Comparison of ENCODE assay signal across 22 cellular contexts in genomic region chr2:111202266-111203040, GRCh38.
DNase-seq lines count a peak whose midpoint lies in the region; ATAC-seq and TF ChIP-seq lines count a peak whose summit lies in the region.
"Had no signal": no experiment of that assay in that cellular context is flagged by ENCODE, and none has a peak within 500 bp of the region (broad histone marks: within the 10 kb centered on the region; RNA-seq: fewer than 3 reads in every experiment).

No MANE protein-coding gene starts in this region.

- H3K9me3 ChIP-seq in mammary epithelial cell (replicated peaks; ENCODE audit: insufficient read depth, low read length): no peaks in the 10 kb centered on the region
- H3K9me3 ChIP-seq in PC-9 (ENCODE audit: insufficient read depth, low read depth): peaks cover 3% of the 10 kb centered on the region; the same call in 1 of the 2 replicates
- H3K9me3 ChIP-seq: A549, right atrium auricular region, SJCRH30 had no signal

- H3F3A ChIP-seq in PC-9 (ENCODE audit: insufficient read depth, low read depth): no peaks in the 10 kb centered on the region

- BruUV-seq in mammary epithelial cell (replicated peaks; lab: Mats Ljungman, UMichigan) (no TSS peak), MCF 10A (replicated peaks; lab: Mats Ljungman, UMichigan) (no TSS peak), PC-9 (replicated peaks; lab: Mats Ljungman, UMichigan) (no TSS peak)

- H2AFZ ChIP-seq in mammary epithelial cell (ENCODE audit: low read depth, low read length): no peak overlapping the region
- H2AFZ ChIP-seq in PC-9: no peak overlapping the region

- POLR2A ChIA-PET in MCF 10A (lab: Yijun Ruan, JAX): no interaction called here
- POLR2A ChIA-PET in PC-9 (lab: Charles Lee; ENCODE audit: unreplicated experiment): interaction anchor here (0.7 kb wide), 1 partner anchor 10 kb away, joined by 4 read pairs; no protein-coding TSS in a partner anchor

- H3K27ac ChIP-seq in mammary epithelial cell (ENCODE audit: insufficient read depth, low read depth, low read length): no peak overlapping the region
- no peak overlapping the region for H3K27ac ChIP-seq in PC-9
- H3K27ac ChIP-seq: A549, coronary artery, right atrium auricular region, SJCRH30 had no signal

- H3K27me3 ChIP-seq in mammary epithelial cell (ENCODE audit: insufficient read depth, low read length): no peaks in the 10 kb centered on the region
- H3K27me3 ChIP-seq in PC-9 (ENCODE audit: insufficient read depth, low read depth): no peaks in the 10 kb centered on the region
- H3K27me3 ChIP-seq: right atrium auricular region, SJCRH30 had no signal

- peaks cover 5% of the 10 kb centered on the region for H3K4me1 Mint-ChIP-seq in MCF 10A (ENCODE audit: insufficient read depth, unreplicated experiment)

- no peak overlapping the region for H3K4me3 Mint-ChIP-seq in MCF 10A (ENCODE audit: unreplicated experiment)
- H3K4me3 Mint-ChIP-seq: CD4-positive, CD25-positive, alpha-beta regulatory T cell; type B pancreatic cell had no signal

- H3K27me3 Mint-ChIP-seq in MCF 10A (ENCODE audit: insufficient read depth, unreplicated experiment): no peaks in the 10 kb centered on the region
- H3K27me3 Mint-ChIP-seq: type B pancreatic cell had no signal

- peaks cover 5% of the 10 kb centered on the region for H3K9me3 Mint-ChIP-seq in MCF 10A (ENCODE audit: unreplicated experiment)
- H3K9me3 Mint-ChIP-seq: CD4-positive, CD25-positive, alpha-beta regulatory T cell; type B pancreatic cell had no signal

- no peak overlapping the region for H3K9ac ChIP-seq in mammary epithelial cell (ENCODE audit: insufficient read depth, low read length)

- H3K27ac Mint-ChIP-seq in MCF 10A (ENCODE audit: low read depth, unreplicated experiment): no peak overlapping the region
- H3K27ac Mint-ChIP-seq: CD4-positive, CD25-positive, alpha-beta regulatory T cell; type B pancreatic cell had no signal

- TF ChIP-seq CTCF in mammary epithelial cell (conservative IDR thresholded peaks at IDR 0.05 in 1 of 2, IDR thresholded peaks at IDR 0.05 in 1 of 2; ENCODE audit: extremely low read depth in 1 of 2, insufficient read depth in 1 of 2, low read depth in 1 of 2, low read length in 2 of 2) (no peak), MCF 10A (IDR thresholded peaks at IDR 0.05; ENCODE audit: unreplicated experiment) (no peak), PC-9 (conservative IDR thresholded peaks at IDR 0.05) (no peak)

- in situ Hi-C loops in mammary epithelial cell (cut with MboI; ENCODE audit: low sequenced_read_pairs in 2 of 2): no loop called here

- CTCF ChIA-PET in mammary epithelial cell (lab: Charles Lee; ENCODE audit: low non-redundant PET) (interaction anchor here (0.7 kb wide), 1 partner anchor 33 kb away, joined by 3 read pairs; no protein-coding TSS in a partner anchor), MCF 10A (lab: Yijun Ruan, JAX) (interaction anchor here (0.7 kb wide), 1 partner anchor 400 kb away, joined by 3 read pairs; no protein-coding TSS in a partner anchor), PC-9 (lab: Charles Lee) (no interaction called here)

- ATAC-seq in GM19463 (IDR thresholded peaks at IDR 0.05; ENCODE audit: unreplicated experiment): no peak
- no peak for ATAC-seq in HG03342 (IDR thresholded peaks at IDR 0.05; ENCODE audit: unreplicated experiment)
- ATAC-seq: A549; activated CD4-positive, CD25-positive, alpha-beta regulatory T cell treated with anti-CD3 and anti-CD28 coated beads, Interleukin-2, amount 50 U/mL, for 24 hours had no signal

- no peaks in the 10 kb centered on the region for H3K9me2 ChIP-seq in PC-9 (ENCODE audit: insufficient read depth)

- WGBS in mammary epithelial cell (ENCODE audit: low coverage, missing lambda C conversion rate): 83% methylated on average over 2 of the region's 2 CpGs

- DNase-seq in mammary epithelial cell (peak; percentile 55), MCF 10A (ENCODE audit: unreplicated experiment) (no peak), astrocyte of the hippocampus (ENCODE audit: low read depth, low spot score) (peak; percentile 77), fibroblast of peridontal ligament (ENCODE audit: extremely low read depth) (peak; percentile 67), PC-9 (no peak)
- no peak for DNase-seq in activated CD4-positive, alpha-beta T cell treated with anti-CD3 and anti-CD28 coated beads, Interleukin-2, amount 50 U/mL, for 1 hour
- DNase-seq: activated effector memory CD4-positive, alpha-beta T cell treated with Interleukin-2 at 50 U/mL for 16 hours; CD4-positive, CD25-positive, alpha-beta regulatory T cell; DMS53; hippocampal formation; NCI-H2029 treated with DMSO at 0.1 percent for 48 hours; NCI-H510A; SJCRH30; stimulated activated naive CD4-positive, alpha-beta T cell treated with Interleukin-2 at 50 U/mL for 16 hours; T-helper 2 cell had no signal

- H3K4me2 ChIP-seq in mammary epithelial cell (ENCODE audit: insufficient read depth, low read depth, low read length) (no peak overlapping the region), PC-9 (no peak overlapping the region)
- H3K4me2 ChIP-seq: A549 had no signal

- H3K36me3 Mint-ChIP-seq in MCF 10A (ENCODE audit: insufficient read depth, unreplicated experiment): peaks cover 7% of the 10 kb centered on the region
- H3K36me3 Mint-ChIP-seq: CD4-positive, CD25-positive, alpha-beta regulatory T cell; type B pancreatic cell had no signal

- dilution Hi-C loops in mammary epithelial cell (cut with HindIII; ENCODE audit: low sequenced_read_pairs): no loop called here

- H3K36me3 ChIP-seq in mammary epithelial cell (ENCODE audit: insufficient read depth, low read length): no peaks in the 10 kb centered on the region
- no peaks in the 10 kb centered on the region for H3K36me3 ChIP-seq in PC-9 (ENCODE audit: low read depth)
- H3K36me3 ChIP-seq: right atrium auricular region, SJCRH30 had no signal

- H4K20me1 ChIP-seq in mammary epithelial cell (ENCODE audit: insufficient read depth, low read length) (no peaks in the 10 kb centered on the region), PC-9 (ENCODE audit: insufficient read depth) (no peaks in the 10 kb centered on the region)

- H3K4me3 ChIP-seq in mammary epithelial cell (replicated peaks in 1 of 3; ENCODE audit: insufficient read depth in 1 of 3, low read depth in 2 of 3, low read length in 3 of 3) (no peak overlapping the region), PC-9 (no peak overlapping the region)
- H3K4me3 ChIP-seq: A549, coronary artery, right atrium auricular region, SJCRH30 had no signal

- intact Hi-C loops in mammary epithelial cell (cut with micrococcal nuclease): no loop called here
- intact Hi-C loops in MCF 10A (cut with micrococcal nuclease): no loop called here
- intact Hi-C loops in PC-9 (cut with micrococcal nuclease; ENCODE audit: unreplicated experiment): no loop called here

- H3K79me2 ChIP-seq in mammary epithelial cell (ENCODE audit: insufficient read depth, low read length) (no peaks in the 10 kb centered on the region), PC-9 (ENCODE audit: low read depth) (no peaks in the 10 kb centered on the region)

- H3K4me1 ChIP-seq in mammary epithelial cell (ENCODE audit: insufficient read depth, low read length): no peaks in the 10 kb centered on the region
- H3K4me1 ChIP-seq in PC-9 (replicated peaks; ENCODE audit: insufficient read depth): no peaks in the 10 kb centered on the region
- H3K4me1 ChIP-seq: A549, right atrium auricular region had no signal

Comparison
In these comparisons a context has a peak if more than half of its experiments do, and no peak if none do; other contexts are left out.
1. DNase-seq: peak in mammary epithelial cell (single experiment), astrocyte of the hippocampus (single experiment) and fibroblast of peridontal ligament (single experiment); none in MCF 10A (single experiment), activated CD4-positive, alpha-beta T cell treated with anti-CD3 and anti-CD28 coated beads, Interleukin-2, amount 50 U/mL, for 1 hour (single experiment) and PC-9 (0 of 2).